Comparison of ENCODE assay signal across 19 cellular contexts in genomic region chr14:66920196-66920595, GRCh38.
A peak's percentile ranks its signal among the peaks of the same experiment; 100 is the strongest.
DNase-seq lines count a peak whose midpoint lies in the region; ATAC-seq and TF ChIP-seq lines count a peak whose summit lies in the region.
"Had no signal": no experiment of that assay in that cellular context is flagged by ENCODE, and none has a peak within 500 bp of the region (broad histone marks: within the 10 kb centered on the region; RNA-seq: fewer than 3 reads in every experiment).

No MANE protein-coding gene starts in this region.

- no peak overlapping the region for H3K18ac ChIP-seq in H9 (ENCODE audit: insufficient read length, low read depth, low read length)

- no peak overlapping the region for H4K5ac ChIP-seq in H9 (ENCODE audit: insufficient read length, low read depth, low read length)

- H3T11ph ChIP-seq in H9 (ENCODE audit: low read length), result no peak overlapping the region

- no peaks in the 10 kb centered on the region for H3K23me2 ChIP-seq in H9 (ENCODE audit: insufficient read length, low read depth, low read length, poor library complexity, severe bottlenecking)

- no peaks in the 10 kb centered on the region for H3K27me3 ChIP-seq in H9 (ENCODE audit: insufficient read depth, low read length)
- H3K27me3 ChIP-seq: BLaER1 treated with 17β-estradiol and CSF1 and Interleukin-3, amounts not matched to agents 10 nM and 100 nM; Peyer's patch; SJSA1 had no signal

- CTCF ChIA-PET in activated naive CD4-positive, alpha-beta T cell treated with anti-CD3 and anti-CD28 coated beads, Interleukin-2, amount 10 ng/mL, durations not matched to agents 7 days and 5 days (lab: Charles Lee), result no interaction called here

- no peak overlapping the region for H4K8ac ChIP-seq in H9 (replicated peaks; ENCODE audit: insufficient read length, low read depth, low read length)

- no peak overlapping the region for H2BK20ac ChIP-seq in H9 (ENCODE audit: low read depth, low read length, poor library complexity, severe bottlenecking)

- no peaks in the 10 kb centered on the region for H3K4me1 Mint-ChIP-seq in activated naive CD4-positive, alpha-beta T cell treated with anti-CD3 and anti-CD28 coated beads, Interleukin-2, amount 10 ng/mL, durations not matched to agents 7 days and 5 days
- no peaks in the 10 kb centered on the region for H3K4me1 Mint-ChIP-seq in H9

- H2AK5ac ChIP-seq in H9 (ENCODE audit: insufficient read length, low read length), result no peak overlapping the region

- no peak overlapping the region for H3K23ac ChIP-seq in H9 (ENCODE audit: insufficient read length, low read depth, low read length)

- no peaks in the 10 kb centered on the region for H3K27me3 Mint-ChIP-seq in activated naive CD4-positive, alpha-beta T cell treated with anti-CD3 and anti-CD28 coated beads, Interleukin-2, amount 10 ng/mL, durations not matched to agents 7 days and 5 days
- no peaks in the 10 kb centered on the region for H3K27me3 Mint-ChIP-seq in H9 (ENCODE audit: low read depth)

- no peak overlapping the region for H3K27ac Mint-ChIP-seq in activated naive CD4-positive, alpha-beta T cell treated with anti-CD3 and anti-CD28 coated beads, Interleukin-2, amount 10 ng/mL, durations not matched to agents 7 days and 5 days
- no peak overlapping the region for H3K27ac Mint-ChIP-seq in H9
- H3K27ac Mint-ChIP-seq: CD8-positive, alpha-beta T cell had no signal

- H3K4me1 ChIP-seq in H9 (ENCODE audit: insufficient read depth, low read length), result no peaks in the 10 kb centered on the region
- H3K4me1 ChIP-seq: A549; BLaER1 treated with 17β-estradiol and CSF1 and Interleukin-3, amounts not matched to agents 10 nM and 100 nM; Peyer's patch; SJSA1 had no signal

- no peak overlapping the region for H3K4me3 Mint-ChIP-seq in activated naive CD4-positive, alpha-beta T cell treated with anti-CD3 and anti-CD28 coated beads, Interleukin-2, amount 10 ng/mL, durations not matched to agents 7 days and 5 days
- no peak overlapping the region for H3K4me3 Mint-ChIP-seq in H9
- H3K4me3 Mint-ChIP-seq: CD8-positive, alpha-beta T cell had no signal

- no peaks in the 10 kb centered on the region for H4K20me1 ChIP-seq in H9 (ENCODE audit: control insufficient read depth, insufficient read depth, insufficient read length)
- H4K20me1 ChIP-seq: BLaER1 treated with 17β-estradiol and CSF1 and Interleukin-3, amounts not matched to agents 10 nM and 100 nM had no signal

- H3K9ac ChIP-seq in H9 (ENCODE audit: extremely low read depth, insufficient read length, low read length), result no peak overlapping the region
- H3K9ac ChIP-seq: BLaER1 treated with 17β-estradiol and CSF1 and Interleukin-3, amounts not matched to agents 10 nM and 100 nM had no signal

- no peak overlapping the region for H2BK5ac ChIP-seq in H9 (ENCODE audit: insufficient read length, low read length)

- H3K27ac ChIP-seq in H9 (ENCODE audit: insufficient read length, low read depth, low read length), result no peak overlapping the region
- H3K27ac ChIP-seq: A549; BLaER1 treated with 17β-estradiol and CSF1 and Interleukin-3, amounts not matched to agents 10 nM and 100 nM; Peyer's patch; SJSA1 had no signal

- no peak for TF ChIP-seq CTCF in AG10803 (conservative IDR thresholded peaks at IDR 0.05; ENCODE audit: low read length)
- TF ChIP-seq CTCF in cardiac fibroblast (IDR thresholded peaks at IDR 0.05; ENCODE audit: low read depth, low read length), result no peak
- no peak for TF ChIP-seq CTCF in fibroblast of villous mesenchyme (IDR thresholded peaks at IDR 0.05; ENCODE audit: insufficient read depth, low read depth, low read length)
- TF ChIP-seq CTCF in H9 (conservative IDR thresholded peaks at IDR 0.05), result no peak

- peaks cover 1% of the 10 kb centered on the region for H3K9me3 Mint-ChIP-seq in activated naive CD4-positive, alpha-beta T cell treated with anti-CD3 and anti-CD28 coated beads, Interleukin-2, amount 10 ng/mL, durations not matched to agents 7 days and 5 days
- H3K9me3 Mint-ChIP-seq in H9, result peaks cover 0 to 2% of the 10 kb centered on the region in 2 experiments; a peak in 2 of 5 replicates

- no peak overlapping the region for H2AFZ ChIP-seq in H9 (ENCODE audit: low read length)

- DNase-seq in AG10803 (ENCODE audit: low read depth) (peak; percentile 17), HCEC 1CT (peak; percentile 41), cardiac fibroblast (ENCODE audit: low read depth in 2 of 2) (peak; percentile 7 to 41), fibroblast of villous mesenchyme (ENCODE audit: low read depth) (peak; percentile 7), H9 (no peak)
- no peak for DNase-seq in activated naive CD4-positive, alpha-beta T cell treated with anti-CD3 and anti-CD28 coated beads, Interleukin-2, amount 10 ng/mL, durations not matched to agents 7 days and 5 days
- DNase-seq: CD8-positive, alpha-beta T cell; KBM-7; NCI-H1092; NCI-H146; NCI-H2081 treated with DMSO at 0.1 percent for 48 hours; NCI-H748 treated with DMSO at 0.1 percent for 48 hours; NK-92 treated with Interleukin-12 subunit alpha and Interleukin-12 subunit beta, amount 100 ng/mL, for 24 hours; Peyer's patch had no signal

- H2BK120ac ChIP-seq in H9 (ENCODE audit: low read depth, low read length, poor library complexity, severe bottlenecking), result no peak overlapping the region

- no peak for ATAC-seq in GM19397 (IDR thresholded peaks at IDR 0.05; ENCODE audit: unreplicated experiment)
- ATAC-seq: A549; CD8-positive, alpha-beta T cell; HCT116 had no signal

- no peak overlapping the region for H2BK12ac ChIP-seq in H9 (ENCODE audit: insufficient read length, low read depth, low read length)

- H4K91ac ChIP-seq in H9 (ENCODE audit: insufficient read length, low read depth, low read length), result no peak overlapping the region

- H3K14ac ChIP-seq in H9 (ENCODE audit: insufficient read depth, low read length), result no peak overlapping the region

- no peaks in the 10 kb centered on the region for H3K79me1 ChIP-seq in H9 (ENCODE audit: insufficient read depth, low read depth, low read length, poor library complexity, severe bottlenecking)

- 100% methylated on average over 1 of the region's 1 CpG for WGBS in H9 (ENCODE audit: extremely low coverage, insufficient read length, low lambda C conversion rate)

- H3K56ac ChIP-seq in H9 (ENCODE audit: insufficient read length, low read depth, low read length), result no peak overlapping the region

- peaks cover 6% of the 10 kb centered on the region for H3K36me3 Mint-ChIP-seq in activated naive CD4-positive, alpha-beta T cell treated with anti-CD3 and anti-CD28 coated beads, Interleukin-2, amount 10 ng/mL, durations not matched to agents 7 days and 5 days
- peaks cover 0 to 11% (median 10%) of the 10 kb centered on the region in 3 experiments; a peak in 4 of 7 replicates for H3K36me3 Mint-ChIP-seq in H9 (ENCODE audit: insufficient read depth in 1 of 3, low read depth in 3 of 3)

- H3K79me2 ChIP-seq in H9 (ENCODE audit: insufficient read depth, low read length), result no peaks in the 10 kb centered on the region

- H2BK15ac ChIP-seq in H9 (ENCODE audit: low read depth, low read length), result no peak overlapping the region

- no peaks in the 10 kb centered on the region for H3K9me3 ChIP-seq in H9 (ENCODE audit: control insufficient read depth, low read depth, low read length)
- H3K9me3 ChIP-seq: A549; BLaER1 treated with 17β-estradiol and CSF1 and Interleukin-3, amounts not matched to agents 10 nM and 100 nM; Peyer's patch; SJSA1 had no signal

- H3K4ac ChIP-seq in H9 (ENCODE audit: low read depth, low read length), result no peak overlapping the region

- H3K4me3 ChIP-seq in AG10803 (ENCODE audit: low read length) (no peak overlapping the region), cardiac fibroblast (replicated peaks in 1 of 2; ENCODE audit: low read depth in 2 of 2, low read length in 2 of 2) (no peak overlapping the region), fibroblast of villous mesenchyme (ENCODE audit: low read depth, low read length) (no peak overlapping the region)
- H3K4me3 ChIP-seq: A549; BLaER1 treated with 17β-estradiol and CSF1 and Interleukin-3, amounts not matched to agents 10 nM and 100 nM; Peyer's patch; SJSA1 had no signal

- no peak overlapping the region for H3K4me2 ChIP-seq in H9 (ENCODE audit: insufficient read depth, insufficient read length, low read length)
- H3K4me2 ChIP-seq: A549; BLaER1 treated with 17β-estradiol and CSF1 and Interleukin-3, amounts not matched to agents 10 nM and 100 nM had no signal

Comparison
In these comparisons a context has a peak if more than half of its experiments do, and no peak if none do; other contexts are left out.
1. DNase-seq: peak in AG10803 (single experiment), HCEC 1CT (single experiment), cardiac fibroblast (2 of 2) and fibroblast of villous mesenchyme (single experiment); none in activated naive CD4-positive, alpha-beta T cell treated with anti-CD3 and anti-CD28 coated beads, Interleukin-2, amount 10 ng/mL, durations not matched to agents 7 days and 5 days (single experiment) and H9 (single experiment).